In genomic region chr6:168711049-168711640, GRCh38 we compare ENCODE assay signal across 10 cellular contexts.
A peak's percentile ranks its signal among the peaks of the same experiment; 100 is the strongest.
DNase-seq lines count a peak whose midpoint lies in the region; ATAC-seq and TF ChIP-seq lines count a peak whose summit lies in the region.
"Had no signal": no experiment of that assay in that cellular context is flagged by ENCODE, and none has a peak within 500 bp of the region (broad histone marks: within the 10 kb centered on the region; RNA-seq: fewer than 3 reads in every experiment).

No MANE protein-coding gene starts in this region.

- no peaks in the 10 kb centered on the region for H3K4me1 ChIP-seq in OCI-LY7 (ENCODE audit: insufficient read depth, low read length, poor library complexity, severe bottlenecking)
- no peaks in the 10 kb centered on the region for H3K4me1 ChIP-seq in prostate gland (replicated peaks)

- H4K20me1 ChIP-seq in OCI-LY7 (ENCODE audit: insufficient read depth, low read length), result no peaks in the 10 kb centered on the region

- H2AFZ ChIP-seq in OCI-LY7 (ENCODE audit: low read length), result no peak overlapping the region

- peak; percentile 57 for DNase-seq in H7
- DNase-seq in OCI-LY7 (ENCODE audit: low spot score), result no peak
- DNase-seq in epithelial cell of proximal tubule (ENCODE audit: low read depth), result no peak
- no peak for DNase-seq in prostate gland (ENCODE audit: low spot score)
- no peak for DNase-seq in KBM-7
- no peak for DNase-seq in T-helper 1 cell
- DNase-seq: NCI-H510A, T1000 had no signal

- H3K27ac ChIP-seq in OCI-LY7 (ENCODE audit: low read depth, low read length, poor library complexity, severe bottlenecking) (no peak overlapping the region), prostate gland (no peak overlapping the region)
- H3K27ac ChIP-seq: coronary artery had no signal

- ATAC-seq in HG03354 (IDR thresholded peaks at IDR 0.05; ENCODE audit: poor library complexity, severe bottlenecking, unreplicated experiment), result no peak

- H3K27me3 ChIP-seq in H7 (ENCODE audit: control insufficient read depth, insufficient read depth, low read length) (no peaks in the 10 kb centered on the region), prostate gland (replicated peaks; ENCODE audit: insufficient read depth) (no peaks in the 10 kb centered on the region)

- H3K79me2 ChIP-seq in OCI-LY7 (ENCODE audit: insufficient read depth, low read depth, low read length), result no peaks in the 10 kb centered on the region

- intact Hi-C loops in OCI-LY7 (cut with micrococcal nuclease; ENCODE audit: unreplicated experiment), result no loop called here
- intact Hi-C loops in prostate gland (cut with DNase I), result no loop called here

- no TSS peak for BruUV-seq in OCI-LY7 (replicated peaks; lab: Mats Ljungman, UMichigan)

- TF ChIP-seq POLR2A in prostate gland (IDR thresholded peaks at IDR 0.05), result no peak

- POLR2A ChIA-PET in OCI-LY7 (lab: Charles Lee), result no interaction called here

- H3K9me3 ChIP-seq in OCI-LY7 (ENCODE audit: low read length) (no peaks in the 10 kb centered on the region), prostate gland (no peaks in the 10 kb centered on the region)

- WGBS in prostate gland, result 51% methylated on average over 5 of the region's 5 CpGs

- H3K9me2 ChIP-seq in OCI-LY7 (ENCODE audit: insufficient read depth, low read length), result no peaks in the 10 kb centered on the region

- peak; percentile 66 for TF ChIP-seq CTCF in OCI-LY7 (conservative IDR thresholded peaks at IDR 0.05; ENCODE audit: low read length)
- TF ChIP-seq CTCF in epithelial cell of proximal tubule (conservative IDR thresholded peaks at IDR 0.05; ENCODE audit: low read depth, low read length), result peak; percentile 53
- TF ChIP-seq CTCF in prostate gland (IDR thresholded peaks at IDR 0.05), result peak in 3 of 4 experiments; percentile 19 to 36 (median 26)

- CTCF ChIA-PET in OCI-LY7 (lab: Charles Lee; ENCODE audit: unreplicated experiment), result no interaction called here

- H3K4me3 ChIP-seq in H7 (ENCODE audit: insufficient read depth, low read depth, low read length) (no peak overlapping the region), OCI-LY7 (ENCODE audit: low read depth, low read length, poor library complexity, severe bottlenecking) (no peak overlapping the region), epithelial cell of proximal tubule (ENCODE audit: low read depth, low read length) (no peak overlapping the region), prostate gland (no peak overlapping the region)
- H3K4me3 ChIP-seq: coronary artery had no signal

- H3K4me2 ChIP-seq in OCI-LY7 (ENCODE audit: low read length), result no peak overlapping the region

- in situ Hi-C loops in KBM-7 (cut with MboI; ENCODE audit: low pct_unique_long_range_greater_than_20kb, low sequenced_read_pairs), result no loop called here

- H3K36me3 ChIP-seq in H7 (replicated peaks; ENCODE audit: control insufficient read depth, insufficient read depth, low read length) (no peaks in the 10 kb centered on the region), OCI-LY7 (ENCODE audit: insufficient read depth, low read length) (no peaks in the 10 kb centered on the region), prostate gland (no peaks in the 10 kb centered on the region)
